In the genomic region with DNA sequence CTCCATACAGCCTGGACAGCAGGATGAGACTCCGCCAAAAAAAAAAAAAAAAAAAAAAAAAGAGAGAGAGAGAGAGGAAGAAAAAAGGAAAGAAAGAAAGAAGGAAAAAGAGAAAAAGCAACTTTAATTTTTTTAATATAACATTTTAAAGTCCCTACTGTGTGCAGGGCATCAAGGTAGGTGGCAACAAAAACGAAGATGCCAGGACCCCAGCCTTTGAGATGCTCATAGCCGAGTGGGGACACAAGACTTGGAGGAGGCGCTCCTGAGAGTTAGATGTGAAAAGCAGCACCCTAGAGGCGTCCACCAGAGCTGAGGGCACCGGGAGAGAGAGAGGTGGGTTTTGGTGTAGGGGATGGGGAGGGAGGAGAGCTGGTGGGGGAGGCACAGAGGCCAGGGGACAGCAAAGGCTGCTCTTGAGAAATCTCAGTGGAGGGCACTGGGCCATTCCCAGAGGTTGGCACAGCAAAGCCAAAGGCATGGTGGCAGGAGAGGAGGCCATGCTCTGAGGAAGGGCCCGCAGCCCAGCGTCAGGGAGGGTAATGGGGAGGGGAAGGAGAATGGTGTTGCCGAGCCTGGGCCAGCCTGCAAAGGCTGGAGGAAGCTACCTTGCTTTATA, we compare ENCODE assay signal across 11 cellular contexts.
DNase-seq lines count a peak whose midpoint lies in the region; ATAC-seq and TF ChIP-seq lines count a peak whose summit lies in the region.
"Had no signal": no experiment of that assay in that cellular context is flagged by ENCODE, and none has a peak within 500 bp of the region (broad histone marks: within the 10 kb centered on the region; RNA-seq: fewer than 3 reads in every experiment).

No MANE protein-coding gene starts in this region.

- POLR2A ChIA-PET in activated CD4-positive, alpha-beta T cell treated with anti-CD3 and anti-CD28 coated beads for 36 hours (lab: Charles Lee), result interaction anchor here (0.6 to 2.1 kb wide), 3 partner anchors 8 to 342 kb away, joined by 3 to 5 read pairs (median 4); no protein-coding TSS in a partner anchor

- H3K36me3 ChIP-seq in right lobe of liver, result no peaks in the 10 kb centered on the region
- no peaks in the 10 kb centered on the region for H3K36me3 ChIP-seq in stomach smooth muscle (ENCODE audit: control insufficient read depth in 2 of 2, insufficient read depth in 2 of 2, low read length in 2 of 2)

- no peaks in the 10 kb centered on the region for H3K27me3 Mint-ChIP-seq in activated CD4-positive, alpha-beta T cell treated with anti-CD3 and anti-CD28 coated beads for 36 hours
- H3K27me3 Mint-ChIP-seq in activated naive CD8-positive, alpha-beta T cell treated with anti-CD3 and anti-CD28 coated beads, Interleukin-2, amount 50 U/mL, for 24 hours, result peaks cover 3% of the 10 kb centered on the region

- H3K27ac Mint-ChIP-seq in activated CD4-positive, alpha-beta T cell treated with anti-CD3 and anti-CD28 coated beads for 36 hours, result peak overlapping the region; percentile 62
- peak overlapping the region; percentile 53 for H3K27ac Mint-ChIP-seq in activated naive CD8-positive, alpha-beta T cell treated with anti-CD3 and anti-CD28 coated beads, Interleukin-2, amount 50 U/mL, for 24 hours

- H3K4me1 ChIP-seq in right lobe of liver (peaks cover 5 to 50% (median 24%) of the 10 kb centered on the region in 4 donors), stomach smooth muscle (ENCODE audit: control insufficient read depth, insufficient read depth, low read length) (peaks cover 87% of the 10 kb centered on the region)

- H3K36me3 Mint-ChIP-seq in activated CD4-positive, alpha-beta T cell treated with anti-CD3 and anti-CD28 coated beads for 36 hours (ENCODE audit: low read depth), result peaks cover 11% of the 10 kb centered on the region
- H3K36me3 Mint-ChIP-seq in activated naive CD8-positive, alpha-beta T cell treated with anti-CD3 and anti-CD28 coated beads, Interleukin-2, amount 50 U/mL, for 24 hours (ENCODE audit: low read depth), result peaks cover 6% of the 10 kb centered on the region

- H3K27me3 ChIP-seq in right lobe of liver (no peaks in the 10 kb centered on the region), stomach smooth muscle (ENCODE audit: control insufficient read depth in 1 of 2, insufficient read depth in 2 of 2, low read length in 2 of 2) (no peaks in the 10 kb centered on the region)

- H3K9ac ChIP-seq in stomach smooth muscle (ENCODE audit: low read length in 2 of 2), result peak overlapping the region; percentile 2 to 88

- TF ChIP-seq POLR2A in right lobe of liver (IDR thresholded peaks at IDR 0.05), result no peak

- H3K27ac ChIP-seq in right lobe of liver (peak overlapping the region in 2 of 3 donors; percentile 96 to 99), stomach smooth muscle (ENCODE audit: low read length) (peak overlapping the region; percentile 100)

- H3K9me3 Mint-ChIP-seq in activated CD4-positive, alpha-beta T cell treated with anti-CD3 and anti-CD28 coated beads for 36 hours (ENCODE audit: low read depth), result no peaks in the 10 kb centered on the region
- no peaks in the 10 kb centered on the region for H3K9me3 Mint-ChIP-seq in activated naive CD8-positive, alpha-beta T cell treated with anti-CD3 and anti-CD28 coated beads, Interleukin-2, amount 50 U/mL, for 24 hours

- WGBS in right lobe of liver (ENCODE audit: insufficient coverage, low coverage, low lambda C conversion rate, missing lambda C conversion rate), result 77% methylated on average over 8 of the region's 9 CpGs

- DNase-seq in activated CD4-positive, alpha-beta T cell treated with anti-CD3 and anti-CD28 coated beads for 36 hours, result no peak
- DNase-seq in activated CD4-positive, alpha-beta T cell treated with anti-CD3 and anti-CD28 coated beads for 1 hour, result no peak
- no peak for DNase-seq in activated naive CD8-positive, alpha-beta T cell treated with anti-CD3 and anti-CD28 coated beads, Interleukin-2, amount 50 U/mL, for 24 hours
- no peak for DNase-seq in right lobe of liver
- no peak for DNase-seq in HPDE6-E6E7 (ENCODE audit: extremely low spot score)
- DNase-seq in NCI-H146 (lab: John Stamatoyannopoulos, UW), result no peak
- DNase-seq in ureter (ENCODE audit: low spot score), result no peak
- DNase-seq: activated T-cell treated with anti-CD3 and anti-CD28 coated beads, Interleukin-2, amount 50 U/mL, for 1 hour; midbrain; NCI-H1048 had no signal

- CTCF ChIA-PET in activated CD4-positive, alpha-beta T cell treated with anti-CD3 and anti-CD28 coated beads for 36 hours (lab: Charles Lee), result no interaction called here

- H3K4me3 Mint-ChIP-seq in activated CD4-positive, alpha-beta T cell treated with anti-CD3 and anti-CD28 coated beads for 36 hours, result no peak overlapping the region
- no peak overlapping the region for H3K4me3 Mint-ChIP-seq in activated naive CD8-positive, alpha-beta T cell treated with anti-CD3 and anti-CD28 coated beads, Interleukin-2, amount 50 U/mL, for 24 hours

- H3K4me3 ChIP-seq in right lobe of liver (no peak overlapping the region), stomach smooth muscle (ENCODE audit: low read length in 2 of 2) (no peak overlapping the region)

- peaks cover 48% of the 10 kb centered on the region for H3K4me1 Mint-ChIP-seq in activated CD4-positive, alpha-beta T cell treated with anti-CD3 and anti-CD28 coated beads for 36 hours
- H3K4me1 Mint-ChIP-seq in activated naive CD8-positive, alpha-beta T cell treated with anti-CD3 and anti-CD28 coated beads, Interleukin-2, amount 50 U/mL, for 24 hours, result peaks cover 63% of the 10 kb centered on the region

- ATAC-seq in activated CD4-positive, alpha-beta T cell treated with anti-CD3 and anti-CD28 coated beads for 36 hours, result no peak
- ATAC-seq in activated naive CD8-positive, alpha-beta T cell treated with anti-CD3 and anti-CD28 coated beads, Interleukin-2, amount 50 U/mL, for 24 hours, result no peak
- ATAC-seq in right lobe of liver, result no peak

- no peak for TF ChIP-seq CTCF in right lobe of liver (IDR thresholded peaks at IDR 0.05)

- intact Hi-C loops in activated CD4-positive, alpha-beta T cell treated with anti-CD3 and anti-CD28 coated beads for 36 hours (cut with DNase I, micrococcal nuclease), result loop anchor here (5.0 to 10.0 kb wide), 4 partner anchors 73 to 310 kb away; a partner anchor contains a TSS
- intact Hi-C loops in right lobe of liver (cut with DNase I), result loop anchor here (5.0 to 10.0 kb wide), 3 partner anchors 150 to 310 kb away; a partner anchor contains a TSS

- H3K9me3 ChIP-seq in right lobe of liver, result no peaks in the 10 kb centered on the region
- H3K9me3 ChIP-seq in stomach smooth muscle (ENCODE audit: control insufficient read depth in 2 of 2, low read length in 2 of 2), result no peaks in the 10 kb centered on the region
